8 cellular contexts compared by ENCODE assay signal in genomic region chr11:65961267-65962135, GRCh38. TPM values are rescaled to one million over a fixed set of nuclear protein-coding genes. Genes with fewer than 3 reads are reported as not detected.
DNase-seq lines count a peak whose midpoint lies in the region; ATAC-seq and TF ChIP-seq lines count a peak whose summit lies in the region.

Gene SART1 (plus strand): TSS chr11:65961734. CDS start chr11:65961781, 47 bp downstream.

- peak within 1 kb of the TSS; percentile 93 to 99 (median 98) for H3K27ac Mint-ChIP-seq in immature natural killer cell

- peaks cover 27 to 42% of the 10 kb centered on the region in 2 donors for H3K4me1 Mint-ChIP-seq in immature natural killer cell

- H3K4me3 ChIP-seq in AG09309 (ENCODE audit: control insufficient read depth, low read depth, low read length) = peak within 1 kb of the TSS; percentile 72

- peaks cover 5 to 10% (median 7%) of the 10 kb centered on the region in 3 donors for H3K27me3 Mint-ChIP-seq in immature natural killer cell (ENCODE audit: low read depth in 3 of 3)

- ATAC-seq in GM19025 (IDR thresholded peaks at IDR 0.05; ENCODE audit: low read depth, unreplicated experiment) (peak; percentile 79), HG03354 (IDR thresholded peaks at IDR 0.05; ENCODE audit: poor library complexity, severe bottlenecking, unreplicated experiment) (peak; percentile 84)

- DNase-seq in AG09309 (ENCODE audit: low read depth) (peak; percentile 86), NCI-H446 treated with DMSO at 0.1 percent for 48 hours (lab: John Stamatoyannopoulos, UW) (peak; percentile 98), immature natural killer cell (peak; percentile 96), smooth muscle cell of the brain vasculature (ENCODE audit: low read depth, low spot score) (peak; percentile 97)
- DNase-seq in activated CD4-positive, CD25-positive, alpha-beta regulatory T cell treated with anti-CD3 and anti-CD28 coated beads, Interleukin-2, amount 50 U/mL, for 16 hours (ENCODE audit: low read depth, low spot score) = peak; percentile 94
- DNase-seq in central memory CD4-positive, alpha-beta T cell = peak; percentile 95

- peaks cover 4 to 8% (median 8%) of the 10 kb centered on the region in 3 donors for H3K36me3 Mint-ChIP-seq in immature natural killer cell

- H3K9me3 Mint-ChIP-seq in immature natural killer cell = no peaks in the 10 kb centered on the region

- no peak for TF ChIP-seq CTCF in AG09309 (IDR thresholded peaks at IDR 0.05; ENCODE audit: control insufficient read depth, insufficient read depth, low read depth, low read length, missing control alignments)

- H3K4me3 Mint-ChIP-seq in immature natural killer cell = peak within 1 kb of the TSS; percentile 94 to 98 (median 98)

RNA-seq across cellular contexts. Expression of gene SART1, which starts in this region (rescaled TPM):
- 10 to 100 TPM in 2 of 3 donors, 1 to 10 TPM in 1; 7.5 to 53.0 (median 16.1) TPM for polyA plus RNA-seq in immature natural killer cell

Comparison
In these comparisons a context has a peak if more than half of its experiments do, and no peak if none do; other contexts are left out.
1. Peak in every context shown above with its lines: DNase-seq, ATAC-seq and H3K4me3 ChIP-seq.